In genomic region chr3:100603449-100603848, GRCh38 we compare ENCODE assay signal across 8 cellular contexts. TPM values are rescaled to one million over a fixed set of nuclear protein-coding genes. Genes with fewer than 3 reads are reported as not detected.
A peak's percentile ranks its signal among the peaks of the same experiment; 100 is the strongest.
DNase-seq lines count a peak whose midpoint lies in the region; ATAC-seq and TF ChIP-seq lines count a peak whose summit lies in the region.

No MANE protein-coding gene starts in this region.

- no peaks in the 10 kb centered on the region for H3K27me3 Mint-ChIP-seq in neural crest cell (ENCODE audit: low read depth)

- BruUV-seq in PC-9 (replicated peaks; lab: Mats Ljungman, UMichigan), result no TSS peak

- H3F3A ChIP-seq in PC-9 (ENCODE audit: insufficient read depth, low read depth), result peaks cover 13% of the 10 kb centered on the region; the same call in 1 of the 2 replicates

- H3K9ac ChIP-seq in duodenal mucosa (ENCODE audit: low read depth in 1 of 2, low read length in 2 of 2), result peak overlapping the region in 1 of 2 donors; percentile 14

- H3K27ac ChIP-seq in PC-9 (no peak overlapping the region), duodenal mucosa (ENCODE audit: low read depth, low read length) (no peak overlapping the region)

- H3K27me3 ChIP-seq in PC-9 (ENCODE audit: insufficient read depth, low read depth) (no peaks in the 10 kb centered on the region), duodenal mucosa (ENCODE audit: control insufficient read depth in 1 of 2, insufficient read depth in 2 of 2, low read length in 2 of 2) (no peaks in the 10 kb centered on the region)

- no peaks in the 10 kb centered on the region for H3K4me1 Mint-ChIP-seq in neural crest cell

- H2AFZ ChIP-seq in PC-9, result peak overlapping the region; percentile 39; the same call in 1 of the 2 replicates

- H3K9me3 Mint-ChIP-seq in neural crest cell, result no peaks in the 10 kb centered on the region

- no peak overlapping the region for H3K27ac Mint-ChIP-seq in neural crest cell (ENCODE audit: unreplicated experiment)

- peak overlapping the region; percentile 40 for H3K4me2 ChIP-seq in PC-9

- peak; percentile 25 for DNase-seq in AG20443 (ENCODE audit: low spot score)
- DNase-seq in PC-9, result peak; percentile 41 to 60
- no peak for DNase-seq in neural crest cell (ENCODE audit: low read depth, low spot score)
- DNase-seq in OCI-M2 (lab: John Stamatoyannopoulos, UW; ENCODE audit: unreplicated experiment), result no peak
- no peak for DNase-seq in anterior cingulate cortex (lab: John Stamatoyannopoulos, UW)

- TF ChIP-seq CTCF in GM12874 (IDR thresholded peaks at IDR 0.05; ENCODE audit: insufficient read depth, low read depth, low read length) (peak; percentile 35; the same call in 1 of the 2 replicates), PC-9 (conservative IDR thresholded peaks at IDR 0.05) (peak; percentile 77), neural crest cell (conservative IDR thresholded peaks at IDR 0.05) (peak; percentile 58)

- H3K79me2 ChIP-seq in PC-9 (ENCODE audit: low read depth), result no peaks in the 10 kb centered on the region

- no peaks in the 10 kb centered on the region for H4K20me1 ChIP-seq in PC-9 (ENCODE audit: insufficient read depth)

- POLR2A ChIA-PET in PC-9 (lab: Charles Lee; ENCODE audit: unreplicated experiment), result interaction anchor here (0.5 to 1.0 kb wide), 6 partner anchors 106 to 1323 kb away, joined by 3 to 5 read pairs (median 4); partner anchors contain the start of gene TMEM45A

- H3K36me3 Mint-ChIP-seq in neural crest cell (ENCODE audit: low read depth), result no peaks in the 10 kb centered on the region

- ATAC-seq in HG02938 (IDR thresholded peaks at IDR 0.05; ENCODE audit: unreplicated experiment), result peak; percentile 38

- intact Hi-C loops in PC-9 (cut with micrococcal nuclease; ENCODE audit: unreplicated experiment), result loop anchor here (1.0 to 10.0 kb wide), 4 partner anchors 106 to 911 kb away; partner anchors contain the start of genes SENP7 and TFG

- H3K9me2 ChIP-seq in PC-9 (ENCODE audit: insufficient read depth), result no peaks in the 10 kb centered on the region

- H3K9me3 ChIP-seq in PC-9 (ENCODE audit: insufficient read depth, low read depth) (no peaks in the 10 kb centered on the region), duodenal mucosa (ENCODE audit: control insufficient read depth in 1 of 2, low read length in 2 of 2) (no peaks in the 10 kb centered on the region)

- H3K4me3 ChIP-seq in PC-9 (no peak overlapping the region), duodenal mucosa (ENCODE audit: low read depth in 1 of 2, low read length in 2 of 2) (peak overlapping the region; percentile 37 to 38)

- no peak overlapping the region for H3K4me3 Mint-ChIP-seq in neural crest cell

- H3K4me1 ChIP-seq in PC-9 (replicated peaks; ENCODE audit: insufficient read depth) (peaks cover 14% of the 10 kb centered on the region), duodenal mucosa (ENCODE audit: control insufficient read depth in 1 of 2, insufficient read depth in 2 of 2, low read length in 2 of 2) (peaks cover 21 to 25% of the 10 kb centered on the region in 2 donors)

- H3K36me3 ChIP-seq in PC-9 (ENCODE audit: low read depth) (no peaks in the 10 kb centered on the region), duodenal mucosa (ENCODE audit: control insufficient read depth in 1 of 2, insufficient read depth in 2 of 2, low read length in 2 of 2) (no peaks in the 10 kb centered on the region)

- CTCF ChIA-PET in PC-9 (lab: Charles Lee), result interaction anchor here (0.6 to 2.2 kb wide), 6 partner anchors 106 to 592 kb away, joined by 3 to 25 read pairs (median 4); partner anchors contain the start of gene TFG

RNA-seq across cellular contexts. Expression of gene ADGRG7, which starts 6.0 kb away (rescaled TPM):
- total RNA-seq in PC-9 (2021), result not detected in 2 replicates
- total RNA-seq in neural crest cell, result not detected in 2 replicates

Comparison
In these comparisons a context has a peak if more than half of its experiments do, and no peak if none do; other contexts are left out.
1. DNase-seq: peak in AG20443 (single experiment) and PC-9 (2 of 2); none in neural crest cell (single experiment), OCI-M2 (single experiment) and anterior cingulate cortex (0 of 58).
2. Peak in every context shown above with its lines, with median percentiles within 50 percentile points of each other: CTCF ChIP-seq.